1 cellular context compared by ENCODE assay signal in the genomic region with DNA sequence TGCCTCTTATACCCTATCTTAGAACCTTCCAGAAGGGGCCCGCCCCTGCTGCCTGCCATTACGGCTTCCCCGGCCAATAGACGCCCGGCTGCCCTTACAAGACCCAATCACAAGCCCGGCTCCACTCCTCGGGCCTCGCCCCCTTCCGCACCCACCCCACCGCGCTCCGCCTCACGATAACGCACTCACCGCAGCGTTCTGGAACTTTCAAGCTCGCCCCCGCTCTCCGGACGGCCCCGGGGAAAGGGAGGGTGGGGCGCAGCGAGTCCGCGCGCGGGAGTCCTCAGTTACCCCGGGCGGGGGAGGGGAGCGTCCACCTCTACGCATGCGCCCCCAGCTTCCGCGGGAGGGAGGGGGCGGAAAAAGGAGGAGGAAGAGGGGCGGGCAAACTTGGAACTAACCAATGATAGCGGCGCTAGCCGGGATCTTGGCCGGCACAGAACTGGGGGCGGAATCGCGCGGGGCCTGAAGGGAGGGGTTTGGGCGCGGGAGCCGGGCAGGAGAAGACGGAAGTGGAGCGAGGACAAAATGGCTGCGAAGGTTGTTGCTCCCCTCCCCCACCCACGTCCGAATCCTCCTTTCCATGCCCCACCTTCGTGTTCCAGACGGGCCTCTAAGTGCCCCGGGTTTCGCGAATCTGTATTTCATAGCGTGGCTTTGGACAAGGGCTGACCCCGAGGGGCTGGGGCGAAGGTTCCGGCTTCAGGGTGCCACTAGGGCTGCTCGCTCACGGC.
TF ChIP-seq lines count a peak whose summit lies in the region.

No MANE protein-coding gene starts in this region.

TF ChIP-seq in K562, 482 proteins besides CTCF, POLR2A, EP300 and RAD21 (continued from another document and continues in another):
- TF ChIP-seq, protein P1, sequence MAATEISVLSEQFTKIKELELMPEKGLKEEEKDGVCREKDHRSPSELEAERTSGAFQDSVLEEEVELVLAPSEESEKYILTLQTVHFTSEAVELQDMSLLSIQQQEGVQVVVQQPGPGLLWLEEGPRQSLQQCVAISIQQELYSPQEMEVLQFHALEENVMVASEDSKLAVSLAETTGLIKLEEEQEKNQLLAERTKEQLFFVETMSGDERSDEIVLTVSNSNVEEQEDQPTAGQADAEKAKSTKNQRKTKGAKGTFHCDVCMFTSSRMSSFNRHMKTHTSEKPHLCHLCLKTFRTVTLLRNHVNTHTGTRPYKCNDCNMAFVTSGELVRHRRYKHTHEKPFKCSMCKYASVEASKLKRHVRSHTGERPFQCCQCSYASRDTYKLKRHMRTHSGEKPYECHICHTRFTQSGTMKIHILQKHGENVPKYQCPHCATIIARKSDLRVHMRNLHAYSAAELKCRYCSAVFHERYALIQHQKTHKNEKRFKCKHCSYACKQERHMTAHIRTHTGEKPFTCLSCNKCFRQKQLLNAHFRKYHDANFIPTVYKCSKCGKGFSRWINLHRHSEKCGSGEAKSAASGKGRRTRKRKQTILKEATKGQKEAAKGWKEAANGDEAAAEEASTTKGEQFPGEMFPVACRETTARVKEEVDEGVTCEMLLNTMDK (IDR thresholded peaks at IDR 0.05; ENCODE audit: borderline replicate concordance, insufficient read depth, low read depth, low read length, poor library complexity, severe bottlenecking): no peak
- TF ChIP-seq ZNF764 (CRISPR knock-in tag; IDR thresholded peaks at IDR 0.05; ENCODE audit: low read depth) (no peak), PTRF (tag; IDR thresholded peaks at IDR 0.05) (no peak), ZNF76 (CRISPR knock-in tag; IDR thresholded peaks at IDR 0.05; ENCODE audit: borderline replicate concordance) (no peak), SREBF1 (IDR thresholded peaks at IDR 0.05; ENCODE audit: borderline replicate concordance, low read depth, low read length) (no peak), ZNF79 (CRISPR knock-in tag; IDR thresholded peaks at IDR 0.05; ENCODE audit: low read depth) (no peak), TEAD4 (IDR thresholded peaks at IDR 0.05; ENCODE audit: low read length) (peak; percentile 31; the same call in 1 of the 2 replicates), TEAD4 (CRISPR knock-in tag; IDR thresholded peaks at IDR 0.05; ENCODE audit: borderline replicate concordance) (no peak), ZKSCAN3 (CRISPR knock-in tag; IDR thresholded peaks at IDR 0.05) (no peak), XRCC3 (IDR thresholded peaks at IDR 0.05) (no peak), PTTG1 (tag; IDR thresholded peaks at IDR 0.05; ENCODE audit: low read depth) (no peak), CSDE1 (IDR thresholded peaks at IDR 0.05) (no peak), TCF7 (IDR thresholded peaks at IDR 0.05; ENCODE audit: borderline replicate concordance) (no peak), NONO (IDR thresholded peaks at IDR 0.05; ENCODE audit: low read depth in 2 of 2, low read length in 1 of 2) (no peak), SETDB1 (IDR thresholded peaks at IDR 0.05; ENCODE audit: low read length) (no peak), KLF6 (CRISPR knock-in tag; IDR thresholded peaks at IDR 0.05; ENCODE audit: borderline replicate concordance) (no peak), ZNF146 (CRISPR knock-in tag; IDR thresholded peaks at IDR 0.05; ENCODE audit: unreplicated experiment) (no peak), ZNF717 (CRISPR knock-in tag; IDR thresholded peaks at IDR 0.05) (no peak), GABPA (tag; conservative IDR thresholded peaks at IDR 0.05; ENCODE audit: low read depth) (peak; percentile 89), NRF1 (conservative IDR thresholded peaks at IDR 0.05 in 1 of 2, IDR thresholded peaks at IDR 0.05 in 1 of 2) (peak; percentile 97 to 98), CTBP1 (IDR thresholded peaks at IDR 0.05; ENCODE audit: borderline replicate concordance) (no peak), BRD9 (IDR thresholded peaks at IDR 0.05; ENCODE audit: low read depth, partially characterized antibody) (peak; percentile 97), CREM (IDR thresholded peaks at IDR 0.05; ENCODE audit: low read depth) (peak; percentile 57), BDP1 (IDR thresholded peaks at IDR 0.05; ENCODE audit: insufficient read depth, insufficient read length) (no peak), ZNF253 (CRISPR knock-in tag; conservative IDR thresholded peaks at IDR 0.05) (no peak), SMARCC2 (IDR thresholded peaks at IDR 0.05; ENCODE audit: low read depth) (no peak), SRSF7 (optimal IDR thresholded peaks at IDR 0.05; ENCODE audit: low read depth, low read length) (no peak), RBM22 (IDR thresholded peaks at IDR 0.05; ENCODE audit: low read depth, low read length, poor library complexity, severe bottlenecking) (no peak), SUPT5H (IDR thresholded peaks at IDR 0.05) (peak; percentile 11; the same call in 1 of the 2 replicates), ETS2 (tag; IDR thresholded peaks at IDR 0.05; ENCODE audit: borderline replicate concordance, poor library complexity, severe bottlenecking) (no peak), ZNF133 (CRISPR knock-in tag; IDR thresholded peaks at IDR 0.05) (no peak), ASH1L (IDR thresholded peaks at IDR 0.05; ENCODE audit: borderline replicate concordance, low read depth, partially characterized antibody) (peak; percentile 71), TARDBP (IDR thresholded peaks at IDR 0.05) (no peak), DMBX1 (CRISPR knock-in tag; IDR thresholded peaks at IDR 0.05; ENCODE audit: borderline replicate concordance) (no peak), SMARCB1 (IDR thresholded peaks at IDR 0.05; ENCODE audit: insufficient read length, low read depth) (no peak), ZNF561 (CRISPR knock-in tag; conservative IDR thresholded peaks at IDR 0.05) (no peak), L3MBTL2 (IDR thresholded peaks at IDR 0.05) (no peak), MAFK (IDR thresholded peaks at IDR 0.05; ENCODE audit: low read length) (no peak)
- TF ChIP-seq, protein P2, sequence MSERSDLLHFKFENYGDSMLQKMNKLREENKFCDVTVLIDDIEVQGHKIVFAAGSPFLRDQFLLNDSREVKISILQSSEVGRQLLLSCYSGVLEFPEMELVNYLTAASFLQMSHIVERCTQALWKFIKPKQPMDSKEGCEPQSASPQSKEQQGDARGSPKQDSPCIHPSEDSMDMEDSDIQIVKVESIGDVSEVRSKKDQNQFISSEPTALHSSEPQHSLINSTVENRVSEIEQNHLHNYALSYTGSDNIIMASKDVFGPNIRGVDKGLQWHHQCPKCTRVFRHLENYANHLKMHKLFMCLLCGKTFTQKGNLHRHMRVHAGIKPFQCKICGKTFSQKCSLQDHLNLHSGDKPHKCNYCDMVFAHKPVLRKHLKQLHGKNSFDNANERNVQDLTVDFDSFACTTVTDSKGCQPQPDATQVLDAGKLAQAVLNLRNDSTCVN (CRISPR knock-in tag; IDR thresholded peaks at IDR 0.05): no peak
- TF ChIP-seq, protein P3, sequence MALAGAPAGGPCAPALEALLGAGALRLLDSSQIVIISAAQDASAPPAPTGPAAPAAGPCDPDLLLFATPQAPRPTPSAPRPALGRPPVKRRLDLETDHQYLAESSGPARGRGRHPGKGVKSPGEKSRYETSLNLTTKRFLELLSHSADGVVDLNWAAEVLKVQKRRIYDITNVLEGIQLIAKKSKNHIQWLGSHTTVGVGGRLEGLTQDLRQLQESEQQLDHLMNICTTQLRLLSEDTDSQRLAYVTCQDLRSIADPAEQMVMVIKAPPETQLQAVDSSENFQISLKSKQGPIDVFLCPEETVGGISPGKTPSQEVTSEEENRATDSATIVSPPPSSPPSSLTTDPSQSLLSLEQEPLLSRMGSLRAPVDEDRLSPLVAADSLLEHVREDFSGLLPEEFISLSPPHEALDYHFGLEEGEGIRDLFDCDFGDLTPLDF (CRISPR knock-in tag; IDR thresholded peaks at IDR 0.05): peak; percentile 60; the same call in 1 of the 2 replicates
- TF ChIP-seq, protein P4, sequence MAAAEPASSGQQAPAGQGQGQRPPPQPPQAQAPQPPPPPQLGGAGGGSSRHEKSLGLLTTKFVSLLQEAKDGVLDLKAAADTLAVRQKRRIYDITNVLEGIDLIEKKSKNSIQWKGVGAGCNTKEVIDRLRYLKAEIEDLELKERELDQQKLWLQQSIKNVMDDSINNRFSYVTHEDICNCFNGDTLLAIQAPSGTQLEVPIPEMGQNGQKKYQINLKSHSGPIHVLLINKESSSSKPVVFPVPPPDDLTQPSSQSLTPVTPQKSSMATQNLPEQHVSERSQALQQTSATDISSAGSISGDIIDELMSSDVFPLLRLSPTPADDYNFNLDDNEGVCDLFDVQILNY (CRISPR knock-in tag; IDR thresholded peaks at IDR 0.05): no peak
- TF ChIP-seq, protein P5, sequence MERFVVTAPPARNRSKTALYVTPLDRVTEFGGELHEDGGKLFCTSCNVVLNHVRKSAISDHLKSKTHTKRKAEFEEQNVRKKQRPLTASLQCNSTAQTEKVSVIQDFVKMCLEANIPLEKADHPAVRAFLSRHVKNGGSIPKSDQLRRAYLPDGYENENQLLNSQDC (CRISPR knock-in tag; IDR thresholded peaks at IDR 0.05): no peak
- TF ChIP-seq, protein P6, sequence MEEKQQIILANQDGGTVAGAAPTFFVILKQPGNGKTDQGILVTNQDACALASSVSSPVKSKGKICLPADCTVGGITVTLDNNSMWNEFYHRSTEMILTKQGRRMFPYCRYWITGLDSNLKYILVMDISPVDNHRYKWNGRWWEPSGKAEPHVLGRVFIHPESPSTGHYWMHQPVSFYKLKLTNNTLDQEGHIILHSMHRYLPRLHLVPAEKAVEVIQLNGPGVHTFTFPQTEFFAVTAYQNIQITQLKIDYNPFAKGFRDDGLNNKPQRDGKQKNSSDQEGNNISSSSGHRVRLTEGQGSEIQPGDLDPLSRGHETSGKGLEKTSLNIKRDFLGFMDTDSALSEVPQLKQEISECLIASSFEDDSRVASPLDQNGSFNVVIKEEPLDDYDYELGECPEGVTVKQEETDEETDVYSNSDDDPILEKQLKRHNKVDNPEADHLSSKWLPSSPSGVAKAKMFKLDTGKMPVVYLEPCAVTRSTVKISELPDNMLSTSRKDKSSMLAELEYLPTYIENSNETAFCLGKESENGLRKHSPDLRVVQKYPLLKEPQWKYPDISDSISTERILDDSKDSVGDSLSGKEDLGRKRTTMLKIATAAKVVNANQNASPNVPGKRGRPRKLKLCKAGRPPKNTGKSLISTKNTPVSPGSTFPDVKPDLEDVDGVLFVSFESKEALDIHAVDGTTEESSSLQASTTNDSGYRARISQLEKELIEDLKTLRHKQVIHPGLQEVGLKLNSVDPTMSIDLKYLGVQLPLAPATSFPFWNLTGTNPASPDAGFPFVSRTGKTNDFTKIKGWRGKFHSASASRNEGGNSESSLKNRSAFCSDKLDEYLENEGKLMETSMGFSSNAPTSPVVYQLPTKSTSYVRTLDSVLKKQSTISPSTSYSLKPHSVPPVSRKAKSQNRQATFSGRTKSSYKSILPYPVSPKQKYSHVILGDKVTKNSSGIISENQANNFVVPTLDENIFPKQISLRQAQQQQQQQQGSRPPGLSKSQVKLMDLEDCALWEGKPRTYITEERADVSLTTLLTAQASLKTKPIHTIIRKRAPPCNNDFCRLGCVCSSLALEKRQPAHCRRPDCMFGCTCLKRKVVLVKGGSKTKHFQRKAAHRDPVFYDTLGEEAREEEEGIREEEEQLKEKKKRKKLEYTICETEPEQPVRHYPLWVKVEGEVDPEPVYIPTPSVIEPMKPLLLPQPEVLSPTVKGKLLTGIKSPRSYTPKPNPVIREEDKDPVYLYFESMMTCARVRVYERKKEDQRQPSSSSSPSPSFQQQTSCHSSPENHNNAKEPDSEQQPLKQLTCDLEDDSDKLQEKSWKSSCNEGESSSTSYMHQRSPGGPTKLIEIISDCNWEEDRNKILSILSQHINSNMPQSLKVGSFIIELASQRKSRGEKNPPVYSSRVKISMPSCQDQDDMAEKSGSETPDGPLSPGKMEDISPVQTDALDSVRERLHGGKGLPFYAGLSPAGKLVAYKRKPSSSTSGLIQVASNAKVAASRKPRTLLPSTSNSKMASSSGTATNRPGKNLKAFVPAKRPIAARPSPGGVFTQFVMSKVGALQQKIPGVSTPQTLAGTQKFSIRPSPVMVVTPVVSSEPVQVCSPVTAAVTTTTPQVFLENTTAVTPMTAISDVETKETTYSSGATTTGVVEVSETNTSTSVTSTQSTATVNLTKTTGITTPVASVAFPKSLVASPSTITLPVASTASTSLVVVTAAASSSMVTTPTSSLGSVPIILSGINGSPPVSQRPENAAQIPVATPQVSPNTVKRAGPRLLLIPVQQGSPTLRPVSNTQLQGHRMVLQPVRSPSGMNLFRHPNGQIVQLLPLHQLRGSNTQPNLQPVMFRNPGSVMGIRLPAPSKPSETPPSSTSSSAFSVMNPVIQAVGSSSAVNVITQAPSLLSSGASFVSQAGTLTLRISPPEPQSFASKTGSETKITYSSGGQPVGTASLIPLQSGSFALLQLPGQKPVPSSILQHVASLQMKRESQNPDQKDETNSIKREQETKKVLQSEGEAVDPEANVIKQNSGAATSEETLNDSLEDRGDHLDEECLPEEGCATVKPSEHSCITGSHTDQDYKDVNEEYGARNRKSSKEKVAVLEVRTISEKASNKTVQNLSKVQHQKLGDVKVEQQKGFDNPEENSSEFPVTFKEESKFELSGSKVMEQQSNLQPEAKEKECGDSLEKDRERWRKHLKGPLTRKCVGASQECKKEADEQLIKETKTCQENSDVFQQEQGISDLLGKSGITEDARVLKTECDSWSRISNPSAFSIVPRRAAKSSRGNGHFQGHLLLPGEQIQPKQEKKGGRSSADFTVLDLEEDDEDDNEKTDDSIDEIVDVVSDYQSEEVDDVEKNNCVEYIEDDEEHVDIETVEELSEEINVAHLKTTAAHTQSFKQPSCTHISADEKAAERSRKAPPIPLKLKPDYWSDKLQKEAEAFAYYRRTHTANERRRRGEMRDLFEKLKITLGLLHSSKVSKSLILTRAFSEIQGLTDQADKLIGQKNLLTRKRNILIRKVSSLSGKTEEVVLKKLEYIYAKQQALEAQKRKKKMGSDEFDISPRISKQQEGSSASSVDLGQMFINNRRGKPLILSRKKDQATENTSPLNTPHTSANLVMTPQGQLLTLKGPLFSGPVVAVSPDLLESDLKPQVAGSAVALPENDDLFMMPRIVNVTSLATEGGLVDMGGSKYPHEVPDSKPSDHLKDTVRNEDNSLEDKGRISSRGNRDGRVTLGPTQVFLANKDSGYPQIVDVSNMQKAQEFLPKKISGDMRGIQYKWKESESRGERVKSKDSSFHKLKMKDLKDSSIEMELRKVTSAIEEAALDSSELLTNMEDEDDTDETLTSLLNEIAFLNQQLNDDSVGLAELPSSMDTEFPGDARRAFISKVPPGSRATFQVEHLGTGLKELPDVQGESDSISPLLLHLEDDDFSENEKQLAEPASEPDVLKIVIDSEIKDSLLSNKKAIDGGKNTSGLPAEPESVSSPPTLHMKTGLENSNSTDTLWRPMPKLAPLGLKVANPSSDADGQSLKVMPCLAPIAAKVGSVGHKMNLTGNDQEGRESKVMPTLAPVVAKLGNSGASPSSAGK (IDR thresholded peaks at IDR 0.05): no peak
- TF ChIP-seq, protein P7, sequence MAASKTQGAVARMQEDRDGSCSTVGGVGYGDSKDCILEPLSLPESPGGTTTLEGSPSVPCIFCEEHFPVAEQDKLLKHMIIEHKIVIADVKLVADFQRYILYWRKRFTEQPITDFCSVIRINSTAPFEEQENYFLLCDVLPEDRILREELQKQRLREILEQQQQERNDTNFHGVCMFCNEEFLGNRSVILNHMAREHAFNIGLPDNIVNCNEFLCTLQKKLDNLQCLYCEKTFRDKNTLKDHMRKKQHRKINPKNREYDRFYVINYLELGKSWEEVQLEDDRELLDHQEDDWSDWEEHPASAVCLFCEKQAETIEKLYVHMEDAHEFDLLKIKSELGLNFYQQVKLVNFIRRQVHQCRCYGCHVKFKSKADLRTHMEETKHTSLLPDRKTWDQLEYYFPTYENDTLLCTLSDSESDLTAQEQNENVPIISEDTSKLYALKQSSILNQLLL (CRISPR knock-in tag; IDR thresholded peaks at IDR 0.05; ENCODE audit: borderline replicate concordance): no peak
- TF ChIP-seq, protein P8, sequence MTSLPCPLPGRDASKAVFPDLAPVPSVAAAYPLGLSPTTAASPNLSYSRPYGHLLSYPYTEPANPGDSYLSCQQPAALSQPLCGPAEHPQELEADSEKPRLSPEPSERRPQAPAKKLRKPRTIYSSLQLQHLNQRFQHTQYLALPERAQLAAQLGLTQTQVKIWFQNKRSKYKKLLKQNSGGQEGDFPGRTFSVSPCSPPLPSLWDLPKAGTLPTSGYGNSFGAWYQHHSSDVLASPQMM (CRISPR knock-in tag; IDR thresholded peaks at IDR 0.05): no peak
